Comparison of ENCODE assay signal across 30 cellular contexts in genomic region chr5:94388773-94389514, GRCh38.
"Had no signal": no experiment of that assay in that cellular context is flagged by ENCODE, and none has a peak within 500 bp of the region (broad histone marks: within the 10 kb centered on the region; RNA-seq: fewer than 3 reads in every experiment).

No MANE protein-coding gene starts in this region.

- H3K4me1 Mint-ChIP-seq: activated naive CD8-positive, alpha-beta T cell treated with anti-CD3 and anti-CD28 coated beads, Interleukin-2, amount 10 ng/mL, durations not matched to agents 7 days and 5 days had no signal

- H3K9me3 ChIP-seq: ascending aorta, colonic mucosa, esophagus squamous epithelium, heart right ventricle, pancreas, prostate gland, testis, transverse colon had no signal

- H3K4me3 ChIP-seq: ascending aorta, cardiac muscle cell, colonic mucosa, esophagus squamous epithelium, heart right ventricle, pancreas, prostate gland, testis, transverse colon had no signal

- H3K27ac Mint-ChIP-seq: activated naive CD4-positive, alpha-beta T cell treated with anti-CD3 and anti-CD28 coated beads, Interleukin-2, amount 10 ng/mL, durations not matched to agents 7 days and 5 days; activated naive CD8-positive, alpha-beta T cell treated with anti-CD3 and anti-CD28 coated beads, Interleukin-2, amount 10 ng/mL, durations not matched to agents 7 days and 5 days; brain; WTC11 had no signal

- DNase-seq: activated CD4-positive, alpha-beta T cell treated with anti-CD3 and anti-CD28 coated beads for 1 hour; activated CD4-positive, alpha-beta T cell treated with anti-CD3 and anti-CD28 coated beads, Interleukin-2, amount 50 U/mL, for 48 hours; activated effector memory CD4-positive, alpha-beta T cell treated with anti-CD3 and anti-CD28 coated beads, Interleukin-2, amount 50 U/mL, for 16 hours; activated naive CD4-positive, alpha-beta T cell treated with anti-CD3 and anti-CD28 coated beads, Interleukin-2, amount 10 ng/mL, durations not matched to agents 7 days and 5 days; activated naive CD8-positive, alpha-beta T cell treated with anti-CD3 and anti-CD28 coated beads, Interleukin-2, amount 10 ng/mL, durations not matched to agents 7 days and 5 days; activated T-cell treated with anti-CD3 and anti-CD28 coated beads, Interleukin-2, amount 50 U/mL, for 1 hour; cerebellar nuclear complex; colonic mucosa; effector CD8-positive, alpha-beta T cell; esophagus squamous epithelium; foreskin melanocyte; heart right ventricle; midbrain; naive thymus-derived CD4-positive, alpha-beta T cell; nucleus accumbens; pancreas; retina; small intestine; stimulated activated CD4-positive, alpha-beta T cell treated with anti-CD3 and anti-CD28 coated beads, Interleukin-4, amount 100 ng/mL, for 4 hours; stimulated activated CD8-positive, alpha-beta memory T cell treated with anti-CD3 and anti-CD28 coated beads, Interleukin-4, amount 100 ng/mL, for 48 hours; stimulated activated naive CD4-positive, alpha-beta T cell; testis; transverse colon had no signal

- ATAC-seq: heart right ventricle; naive thymus-derived CD4-positive, alpha-beta T cell; pancreas; sciatic nerve; WTC11 had no signal

- H3K36me3 Mint-ChIP-seq: activated naive CD4-positive, alpha-beta T cell treated with anti-CD3 and anti-CD28 coated beads, Interleukin-2, amount 10 ng/mL, durations not matched to agents 7 days and 5 days; activated naive CD8-positive, alpha-beta T cell treated with anti-CD3 and anti-CD28 coated beads, Interleukin-2, amount 10 ng/mL, durations not matched to agents 7 days and 5 days had no signal

- H3K9me3 Mint-ChIP-seq: activated naive CD4-positive, alpha-beta T cell treated with anti-CD3 and anti-CD28 coated beads, Interleukin-2, amount 10 ng/mL, durations not matched to agents 7 days and 5 days; activated naive CD8-positive, alpha-beta T cell treated with anti-CD3 and anti-CD28 coated beads, Interleukin-2, amount 10 ng/mL, durations not matched to agents 7 days and 5 days; neural crest cell had no signal

- H3K36me3 ChIP-seq: ascending aorta, cardiac muscle cell, colonic mucosa, esophagus squamous epithelium, pancreas, prostate gland, transverse colon had no signal

- H3K4me1 ChIP-seq: ascending aorta, colonic mucosa, esophagus squamous epithelium, heart right ventricle, pancreas, prostate gland, testis, transverse colon had no signal

- H3K27me3 ChIP-seq: ascending aorta, cardiac muscle cell, colonic mucosa, esophagus squamous epithelium, heart right ventricle, pancreas, testis, transverse colon had no signal

- H3K4me3 Mint-ChIP-seq: activated naive CD4-positive, alpha-beta T cell treated with anti-CD3 and anti-CD28 coated beads, Interleukin-2, amount 10 ng/mL, durations not matched to agents 7 days and 5 days; activated naive CD8-positive, alpha-beta T cell treated with anti-CD3 and anti-CD28 coated beads, Interleukin-2, amount 10 ng/mL, durations not matched to agents 7 days and 5 days; brain; naive thymus-derived CD4-positive, alpha-beta T cell; neural crest cell; WTC11 had no signal

- H3K27me3 Mint-ChIP-seq: activated naive CD4-positive, alpha-beta T cell treated with anti-CD3 and anti-CD28 coated beads, Interleukin-2, amount 10 ng/mL, durations not matched to agents 7 days and 5 days; activated naive CD8-positive, alpha-beta T cell treated with anti-CD3 and anti-CD28 coated beads, Interleukin-2, amount 10 ng/mL, durations not matched to agents 7 days and 5 days; brain; naive thymus-derived CD4-positive, alpha-beta T cell had no signal
